In genomic region chrX:133923548-133923947, GRCh38 we compare ENCODE assay signal across 1 cellular context.
TF ChIP-seq lines count a peak whose summit lies in the region.

No MANE protein-coding gene starts in this region.

TF ChIP-seq in H1, 55 proteins besides CTCF, POLR2A, EP300 and RAD21 (continued from another document):
- TF ChIP-seq E2F6 (IDR thresholded peaks at IDR 0.05) (no peak), TCF12 (IDR thresholded peaks at IDR 0.05; ENCODE audit: low read depth, low read length) (no peak), CREB1 (IDR thresholded peaks at IDR 0.05) (no peak), HDAC6 (IDR thresholded peaks at IDR 0.05; ENCODE audit: low read depth, low read length) (no peak), KDM1A (IDR thresholded peaks at IDR 0.05; ENCODE audit: borderline replicate concordance, low read length) (no peak)
